ENCODE assay signal across 23 cellular contexts in genomic region chr7:43041724-43042123, GRCh38.
"Had no signal": no experiment of that assay in that cellular context is flagged by ENCODE, and none has a peak within 500 bp of the region (broad histone marks: within the 10 kb centered on the region; RNA-seq: fewer than 3 reads in every experiment).

No MANE protein-coding gene starts in this region.

- H3K4me2 ChIP-seq: neural progenitor cell had no signal

- H3K4me3 ChIP-seq: left ventricle myocardium inferior, lung, neural progenitor cell, right atrium auricular region, right lobe of liver, suprapubic skin, thoracic aorta, tibial artery, uterus had no signal

- H3K27ac ChIP-seq: left ventricle myocardium inferior, neural progenitor cell, neutrophil, right atrium auricular region, right lobe of liver, suprapubic skin, thoracic aorta, tibial artery, uterus had no signal

- DNase-seq: hypothalamus; immature natural killer cell; left ventricle myocardium inferior; mesendoderm; naive B cell; natural killer cell; nephron progenitor cell; occipital lobe; right lobe of liver; stimulated activated CD4-positive, alpha-beta T cell treated with anti-CD3 and anti-CD28 coated beads, Interleukin-12 subunit alpha, Interleukin-12 subunit beta, amount 100 ng/mL, for 4 hours; stimulated activated CD4-positive, alpha-beta T cell treated with anti-CD3 and anti-CD28 coated beads, Interleukin-15, amount 100 ng/mL, for 24 hours; stimulated activated CD4-positive, alpha-beta T cell treated with anti-CD3 and anti-CD28 coated beads, Interleukin-2, amount 100 ng/mL, for 24 hours; stimulated activated CD4-positive, alpha-beta T cell treated with anti-CD3 and anti-CD28 coated beads, Interleukin-4, amount 100 ng/mL, for 1 hour; stimulated activated naive B cell treated with anti-CD40 and anti-IgM and Interleukin-4, amounts not matched to agents 10 μg/mL and 1 μg/mL and 100 μg/mL, for 72 hours; tibial artery; uterus had no signal

- H3K4me1 ChIP-seq: left ventricle myocardium inferior, right atrium auricular region, right lobe of liver, tibial artery, uterus had no signal

- H3K9ac ChIP-seq: neural progenitor cell had no signal

- H2AFZ ChIP-seq: neural progenitor cell had no signal

- H3K9me3 ChIP-seq: neutrophil, right atrium auricular region, right lobe of liver, suprapubic skin, thoracic aorta, tibial artery, uterus had no signal

- H3K36me3 ChIP-seq: left ventricle myocardium inferior, neural progenitor cell, neutrophil, right atrium auricular region, right lobe of liver, suprapubic skin, thoracic aorta, tibial artery, uterus had no signal

- FAIRE-seq: islet of Langerhans had no signal

- H3K27me3 ChIP-seq: neural progenitor cell, neutrophil, right atrium auricular region, right lobe of liver, tibial artery, uterus had no signal
